1 cellular context compared by ENCODE assay signal in the genomic region with DNA sequence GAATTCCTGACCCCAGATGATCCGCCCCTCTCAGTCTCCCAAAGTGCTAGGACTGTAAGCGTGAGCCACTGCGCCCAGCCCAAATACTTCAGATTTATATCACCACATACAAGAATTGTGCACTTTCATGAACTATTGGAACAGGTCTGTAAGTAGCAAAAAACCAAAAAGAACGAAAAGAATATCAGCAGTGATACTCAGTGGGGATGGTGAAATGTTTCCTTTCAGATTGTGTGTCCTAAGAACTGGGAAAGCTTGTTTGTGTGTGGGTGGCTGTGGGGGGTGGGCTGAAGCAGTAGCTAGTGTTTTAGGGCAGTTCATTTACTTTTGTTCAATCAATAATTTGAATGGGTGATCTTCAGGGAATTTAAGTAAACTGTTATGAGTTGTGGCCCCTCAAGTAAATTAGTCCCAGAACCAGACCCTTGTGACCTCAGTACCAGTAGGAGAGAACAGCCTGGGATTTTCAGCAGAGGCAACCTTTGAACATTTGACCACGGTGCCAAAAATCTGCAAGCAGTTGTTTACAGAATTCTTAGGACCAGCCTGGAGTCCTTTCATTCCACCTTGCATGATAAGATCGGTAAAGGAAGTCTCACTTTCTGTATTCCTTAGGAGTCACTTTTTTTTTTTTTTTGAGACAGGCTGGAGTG.
TF ChIP-seq lines count a peak whose summit lies in the region.

No MANE protein-coding gene starts in this region.

TF ChIP-seq in liver, 16 proteins besides CTCF, POLR2A, EP300 and RAD21 (continued from another document):
- peak; percentile 66 for TF ChIP-seq SP1 (IDR thresholded peaks at IDR 0.05)
- TF ChIP-seq GABPA (IDR thresholded peaks at IDR 0.05 in 1 of 2, conservative IDR thresholded peaks at IDR 0.05 in 1 of 2): no peak
- TF ChIP-seq NR2F2 (IDR thresholded peaks at IDR 0.05): no peak
- peak; percentile 83 to 84 for TF ChIP-seq HNF4A (conservative IDR thresholded peaks at IDR 0.05)
- peak in 1 of 2 donors; percentile 57 for TF ChIP-seq JUND (IDR thresholded peaks at IDR 0.05)
